In the genomic region with DNA sequence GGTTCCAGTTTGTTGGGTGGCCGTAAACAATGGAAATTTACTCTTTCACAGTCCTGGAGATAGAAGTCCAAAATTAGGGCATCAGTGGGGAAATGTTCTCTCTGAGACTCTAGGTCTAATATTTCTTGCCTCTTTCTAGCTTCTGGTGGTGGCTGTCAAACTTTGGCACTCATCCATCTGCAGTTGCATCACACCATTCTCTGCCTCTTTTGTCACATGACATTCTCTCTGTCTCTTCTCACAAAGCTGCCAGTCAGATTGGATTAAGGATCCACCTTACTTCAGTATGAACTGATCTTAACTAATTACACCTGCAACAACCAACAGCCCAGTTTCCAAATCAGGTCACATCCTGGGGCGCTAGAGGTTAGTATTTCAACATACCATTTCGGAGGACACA, we compare ENCODE assay signal across 21 cellular contexts.
DNase-seq lines count a peak whose midpoint lies in the region; ATAC-seq and TF ChIP-seq lines count a peak whose summit lies in the region.
"Had no signal": no experiment of that assay in that cellular context is flagged by ENCODE, and none has a peak within 500 bp of the region (broad histone marks: within the 10 kb centered on the region; RNA-seq: fewer than 3 reads in every experiment).

No MANE protein-coding gene starts in this region.

- H3K27me3 ChIP-seq in adipocyte (replicated peaks; ENCODE audit: control insufficient read depth, insufficient read depth, low read length) = no peaks in the 10 kb centered on the region
- H3K27me3 ChIP-seq: ascending aorta, ovary, testis had no signal

- H3K9ac ChIP-seq in adipocyte (ENCODE audit: low read length) = no peak overlapping the region

- H3K4me1 ChIP-seq in adipocyte (ENCODE audit: control insufficient read depth, insufficient read depth, low read length) = peaks cover 4% of the 10 kb centered on the region
- H3K4me1 ChIP-seq: ascending aorta, testis had no signal

- no peak overlapping the region for H3K4me3 Mint-ChIP-seq in progenitor cell of endocrine pancreas (ENCODE audit: low read depth)
- H3K4me3 Mint-ChIP-seq: activated naive CD4-positive, alpha-beta T cell treated with anti-CD3 and anti-CD28 coated beads, Interleukin-2, amount 50 U/mL, for 24 hours; CD4-positive, CD25-positive, alpha-beta regulatory T cell; natural killer cell treated with Interleukin-12 subunit alpha and Interleukin-12 subunit beta and Interleukin-15 and Interleukin-18, amount 100 ng/mL, for 72 hours; stimulated activated effector memory CD8-positive, alpha-beta T cell treated with anti-CD3 and anti-CD28 coated beads, Interleukin-12 subunit alpha, Interleukin-12 subunit beta, amount 100 ng/mL, for 72 hours had no signal

- ATAC-seq in Right ventricle myocardium inferior = no peak
- no peak for ATAC-seq in HG03342 (IDR thresholded peaks at IDR 0.05; ENCODE audit: unreplicated experiment)
- ATAC-seq: natural killer cell treated with Interleukin-12 subunit alpha and Interleukin-12 subunit beta and Interleukin-15 and Interleukin-18, amount 100 ng/mL, for 72 hours; stimulated activated effector memory CD8-positive, alpha-beta T cell treated with anti-CD3 and anti-CD28 coated beads, Interleukin-12 subunit alpha, Interleukin-12 subunit beta, amount 100 ng/mL, for 72 hours had no signal

- no peaks in the 10 kb centered on the region for H3K27me3 Mint-ChIP-seq in progenitor cell of endocrine pancreas
- H3K27me3 Mint-ChIP-seq: activated naive CD4-positive, alpha-beta T cell treated with anti-CD3 and anti-CD28 coated beads, Interleukin-2, amount 50 U/mL, for 24 hours; CD4-positive, CD25-positive, alpha-beta regulatory T cell; natural killer cell treated with Interleukin-12 subunit alpha and Interleukin-12 subunit beta and Interleukin-15 and Interleukin-18, amount 100 ng/mL, for 72 hours had no signal

- no peaks in the 10 kb centered on the region for H3K36me3 ChIP-seq in adipocyte (ENCODE audit: control insufficient read depth, insufficient read depth, low read length, severe bottlenecking)
- H3K36me3 ChIP-seq: ascending aorta had no signal

- TF ChIP-seq RAD21 in Ishikawa (IDR thresholded peaks at IDR 0.05; ENCODE audit: low read depth) = no peak

- H3K4me3 ChIP-seq in adipocyte (ENCODE audit: low read length) = no peak overlapping the region
- H3K4me3 ChIP-seq: ascending aorta, ovary, testis had no signal

- intact Hi-C loops in Right ventricle myocardium inferior (cut with DNase I) = no loop called here

- H3K9me3 ChIP-seq in adipocyte (ENCODE audit: control insufficient read depth, low read length) = no peaks in the 10 kb centered on the region
- H3K9me3 ChIP-seq: ascending aorta, ovary, testis had no signal

- TF ChIP-seq CTCF in progenitor cell of endocrine pancreas (IDR thresholded peaks at IDR 0.05; ENCODE audit: unreplicated experiment) = no peak

- peak; percentile 1 for DNase-seq in NCI-H510A treated with DMSO at 0.1 percent for 48 hours (lab: John Stamatoyannopoulos, UW)
- no peak for DNase-seq in NCI-H510A (lab: John Stamatoyannopoulos, UW)
- peak; percentile 20 for DNase-seq in adipocyte (ENCODE audit: low read depth)
- no peak for DNase-seq in progenitor cell of endocrine pancreas (ENCODE audit: low spot score, unreplicated experiment)
- no peak for DNase-seq in Right ventricle myocardium inferior (ENCODE audit: missing footprints)
- DNase-seq in putamen (ENCODE audit: low spot score) = no peak
- DNase-seq: activated CD4-positive, alpha-beta T cell treated with anti-CD3 and anti-CD28 coated beads for 1 hour; CD4-positive, CD25-positive, alpha-beta regulatory T cell; DMS153; KG1; mesendoderm; NCI-H774; ovary; T-helper 9 cell; testis had no signal

- no peaks in the 10 kb centered on the region for H3K36me3 Mint-ChIP-seq in progenitor cell of endocrine pancreas (ENCODE audit: insufficient read depth)
- H3K36me3 Mint-ChIP-seq: activated naive CD4-positive, alpha-beta T cell treated with anti-CD3 and anti-CD28 coated beads, Interleukin-2, amount 50 U/mL, for 24 hours; CD4-positive, CD25-positive, alpha-beta regulatory T cell; natural killer cell treated with Interleukin-12 subunit alpha and Interleukin-12 subunit beta and Interleukin-15 and Interleukin-18, amount 100 ng/mL, for 72 hours; stimulated activated effector memory CD8-positive, alpha-beta T cell treated with anti-CD3 and anti-CD28 coated beads, Interleukin-12 subunit alpha, Interleukin-12 subunit beta, amount 100 ng/mL, for 72 hours had no signal

- H3K9me3 Mint-ChIP-seq in progenitor cell of endocrine pancreas (ENCODE audit: low read depth) = no peaks in the 10 kb centered on the region
- H3K9me3 Mint-ChIP-seq: activated naive CD4-positive, alpha-beta T cell treated with anti-CD3 and anti-CD28 coated beads, Interleukin-2, amount 50 U/mL, for 24 hours had no signal

- peak overlapping the region; percentile 46 for H3K27ac Mint-ChIP-seq in progenitor cell of endocrine pancreas
- H3K27ac Mint-ChIP-seq: activated naive CD4-positive, alpha-beta T cell treated with anti-CD3 and anti-CD28 coated beads, Interleukin-2, amount 50 U/mL, for 24 hours; CD4-positive, CD25-positive, alpha-beta regulatory T cell; natural killer cell treated with Interleukin-12 subunit alpha and Interleukin-12 subunit beta and Interleukin-15 and Interleukin-18, amount 100 ng/mL, for 72 hours; stimulated activated effector memory CD8-positive, alpha-beta T cell treated with anti-CD3 and anti-CD28 coated beads, Interleukin-12 subunit alpha, Interleukin-12 subunit beta, amount 100 ng/mL, for 72 hours had no signal

- peaks cover 13% of the 10 kb centered on the region for H3K4me1 Mint-ChIP-seq in progenitor cell of endocrine pancreas (ENCODE audit: low read depth)
- H3K4me1 Mint-ChIP-seq: activated naive CD4-positive, alpha-beta T cell treated with anti-CD3 and anti-CD28 coated beads, Interleukin-2, amount 50 U/mL, for 24 hours; CD4-positive, CD25-positive, alpha-beta regulatory T cell; stimulated activated effector memory CD8-positive, alpha-beta T cell treated with anti-CD3 and anti-CD28 coated beads, Interleukin-12 subunit alpha, Interleukin-12 subunit beta, amount 100 ng/mL, for 72 hours had no signal

- no peak for TF ChIP-seq EP300 in Ishikawa (IDR thresholded peaks at IDR 0.05; ENCODE audit: borderline replicate concordance)

TF ChIP-seq in Ishikawa, 13 proteins besides CTCF, POLR2A, EP300 and RAD21:
- TF ChIP-seq, protein P1, sequence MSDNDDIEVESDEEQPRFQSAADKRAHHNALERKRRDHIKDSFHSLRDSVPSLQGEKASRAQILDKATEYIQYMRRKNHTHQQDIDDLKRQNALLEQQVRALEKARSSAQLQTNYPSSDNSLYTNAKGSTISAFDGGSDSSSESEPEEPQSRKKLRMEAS (IDR thresholded peaks at IDR 0.05) = no peak
- TF ChIP-seq CEBPB (IDR thresholded peaks at IDR 0.05) = peak; percentile 28; the same call in 1 of the 2 replicates

Comparison
In these comparisons a context has a peak if more than half of its experiments do, and no peak if none do; other contexts are left out.
1. DNase-seq: peak in NCI-H510A treated with DMSO at 0.1 percent for 48 hours (single experiment) and adipocyte (single experiment); none in NCI-H510A (single experiment), progenitor cell of endocrine pancreas (single experiment), Right ventricle myocardium inferior (single experiment) and putamen (single experiment).